ENCODE assay signal across 20 cellular contexts in genomic region chr3:195956577-195956976, GRCh38. TPM values are rescaled to one million over a fixed set of nuclear protein-coding genes. Genes with fewer than 3 reads are reported as not detected.
A peak's percentile ranks its signal among the peaks of the same experiment; 100 is the strongest.
DNase-seq lines count a peak whose midpoint lies in the region; ATAC-seq and TF ChIP-seq lines count a peak whose summit lies in the region.
"Had no signal": no experiment of that assay in that cellular context is flagged by ENCODE, and none has a peak within 500 bp of the region (broad histone marks: within the 10 kb centered on the region; RNA-seq: fewer than 3 reads in every experiment).

No MANE protein-coding gene starts in this region.

- POLR2A ChIA-PET in WTC11 (lab: Charles Lee), result no interaction called here

- H3K4me1 Mint-ChIP-seq in activated T-cell treated with anti-CD3 and anti-CD28 coated beads, Interleukin-2, amount 50 U/mL, for 24 hours (ENCODE audit: low read depth), result peaks cover 35% of the 10 kb centered on the region
- peaks cover 4% of the 10 kb centered on the region; the same call in 1 of the 2 replicates for H3K4me1 Mint-ChIP-seq in WTC11
- H3K4me1 Mint-ChIP-seq in stimulated activated effector memory CD8-positive, alpha-beta T cell treated with anti-CD3 and anti-CD28 coated beads, Interleukin-12 subunit alpha, Interleukin-12 subunit beta, amount 100 ng/mL, for 72 hours, result peaks cover 55% of the 10 kb centered on the region

- H3K9me3 Mint-ChIP-seq in activated T-cell treated with anti-CD3 and anti-CD28 coated beads, Interleukin-2, amount 50 U/mL, for 24 hours, result no peaks in the 10 kb centered on the region
- H3K9me3 Mint-ChIP-seq in WTC11, result peaks cover 10% of the 10 kb centered on the region
- peaks cover 4% of the 10 kb centered on the region for H3K9me3 Mint-ChIP-seq in stimulated activated effector memory CD8-positive, alpha-beta T cell treated with anti-CD3 and anti-CD28 coated beads, Interleukin-12 subunit alpha, Interleukin-12 subunit beta, amount 100 ng/mL, for 72 hours
- H3K9me3 Mint-ChIP-seq: IgD-negative memory B cell had no signal

- TF ChIP-seq CTCF in WTC11 (IDR thresholded peaks at IDR 0.05), result no peak

- CTCF ChIA-PET in WTC11 (lab: Charles Lee), result no interaction called here

- peaks cover 48% of the 10 kb centered on the region for H3K36me3 Mint-ChIP-seq in activated T-cell treated with anti-CD3 and anti-CD28 coated beads, Interleukin-2, amount 50 U/mL, for 24 hours (ENCODE audit: low read depth)
- peaks cover 17% of the 10 kb centered on the region for H3K36me3 Mint-ChIP-seq in WTC11
- peaks cover 69% of the 10 kb centered on the region for H3K36me3 Mint-ChIP-seq in stimulated activated effector memory CD8-positive, alpha-beta T cell treated with anti-CD3 and anti-CD28 coated beads, Interleukin-12 subunit alpha, Interleukin-12 subunit beta, amount 100 ng/mL, for 72 hours
- H3K36me3 Mint-ChIP-seq: IgD-negative memory B cell had no signal

- H3K4me3 Mint-ChIP-seq in activated T-cell treated with anti-CD3 and anti-CD28 coated beads, Interleukin-2, amount 50 U/mL, for 24 hours, result no peak overlapping the region
- H3K4me3 Mint-ChIP-seq in WTC11, result 0 out of 2 replicates have a peak overlapping the region, but pooled peaks have one; percentile 4
- peak overlapping the region; percentile 71 for H3K4me3 Mint-ChIP-seq in stimulated activated effector memory CD8-positive, alpha-beta T cell treated with anti-CD3 and anti-CD28 coated beads, Interleukin-12 subunit alpha, Interleukin-12 subunit beta, amount 100 ng/mL, for 72 hours

- no peaks in the 10 kb centered on the region for H3K27me3 Mint-ChIP-seq in activated T-cell treated with anti-CD3 and anti-CD28 coated beads, Interleukin-2, amount 50 U/mL, for 24 hours
- H3K27me3 Mint-ChIP-seq in WTC11 (ENCODE audit: low read depth), result peaks cover 4% of the 10 kb centered on the region; the same call in 1 of the 2 replicates
- H3K27me3 Mint-ChIP-seq: IgD-negative memory B cell had no signal

- DNase-seq in activated T-cell treated with anti-CD3 and anti-CD28 coated beads, Interleukin-2, amount 50 U/mL, for 24 hours, result no peak
- DNase-seq in activated T-cell treated with anti-CD3 and anti-CD28 coated beads for 4 hours (no peak), WTC11 (ENCODE audit: low spot score) (no peak), mesenteric fat pad (ENCODE audit: low spot score) (peak; percentile 59), LoVo (ENCODE audit: low spot score) (no peak), amygdala (lab: John Stamatoyannopoulos, UW) (no peak)
- no peak for DNase-seq in stimulated activated effector memory CD8-positive, alpha-beta T cell treated with anti-CD3 and anti-CD28 coated beads, Interleukin-12 subunit alpha, Interleukin-12 subunit beta, amount 100 ng/mL, for 72 hours (ENCODE audit: low spot score in 2 of 2)
- DNase-seq: DND-41, H7, Kasumi-1, MM.1S, NCI-H1092, NCI-H1436 treated with DMSO at 0.1 percent for 48 hours, NCI-H2029, NCI-H345, NCI-H524 treated with DMSO at 0.1 percent for 48 hours, PC-3, SIG-M5 had no signal

- ATAC-seq in WTC11 (no peak), HG03442 (IDR thresholded peaks at IDR 0.05; ENCODE audit: unreplicated experiment) (no peak)
- no peak for ATAC-seq in stimulated activated effector memory CD8-positive, alpha-beta T cell treated with anti-CD3 and anti-CD28 coated beads, Interleukin-12 subunit alpha, Interleukin-12 subunit beta, amount 100 ng/mL, for 72 hours
- ATAC-seq: PC-3 had no signal

- H3K27ac Mint-ChIP-seq in activated T-cell treated with anti-CD3 and anti-CD28 coated beads, Interleukin-2, amount 50 U/mL, for 24 hours, result peak overlapping the region; percentile 78
- no peak overlapping the region for H3K27ac Mint-ChIP-seq in WTC11
- H3K27ac Mint-ChIP-seq in stimulated activated effector memory CD8-positive, alpha-beta T cell treated with anti-CD3 and anti-CD28 coated beads, Interleukin-12 subunit alpha, Interleukin-12 subunit beta, amount 100 ng/mL, for 72 hours, result peak overlapping the region; percentile 93

TF ChIP-seq in WTC11, 78 proteins besides CTCF, POLR2A, EP300 and RAD21:
- TF ChIP-seq FOXP1 (CRISPR knock-in tag; IDR thresholded peaks at IDR 0.05; ENCODE audit: borderline replicate concordance), result no peak
- TF ChIP-seq ZMAT4 (CRISPR knock-in tag; IDR thresholded peaks at IDR 0.05), result no peak

RNA-seq across cellular contexts. Expression of gene TNK2, which starts 48.2 kb away (rescaled TPM):
- 58.4 to 65.1 TPM (median 61.6 TPM) in 3 replicates for total RNA-seq in WTC11 (2021)
- 40.5 TPM for total RNA-seq in mesenteric fat pad
